14 cellular contexts compared by ENCODE assay signal in genomic region chr2:171244466-171244969, GRCh38.
DNase-seq lines count a peak whose midpoint lies in the region; ATAC-seq and TF ChIP-seq lines count a peak whose summit lies in the region.
"Had no signal": no experiment of that assay in that cellular context is flagged by ENCODE, and none has a peak within 500 bp of the region (broad histone marks: within the 10 kb centered on the region; RNA-seq: fewer than 3 reads in every experiment).

No MANE protein-coding gene starts in this region.

- no peak for TF ChIP-seq CTCF in spleen (IDR thresholded peaks at IDR 0.05 in 8 of 11, conservative IDR thresholded peaks at IDR 0.05 in 3 of 11)

- H3K9me3 ChIP-seq in spleen = peaks cover 0 to 21% (median 13%) of the 10 kb centered on the region in 8 donors

- H3K4me3 ChIP-seq in spleen = no peak overlapping the region
- H3K4me3 ChIP-seq: thoracic aorta had no signal

- no peaks in the 10 kb centered on the region for H3K36me3 ChIP-seq in spleen
- H3K36me3 ChIP-seq: thoracic aorta had no signal

- DNase-seq in DMS53 (lab: John Stamatoyannopoulos, UW) (peak; percentile 18), DMS53 treated with DMSO at 0.1 percent for 48 hours (lab: John Stamatoyannopoulos, UW; ENCODE audit: unreplicated experiment) (no peak), RPMI7951 (ENCODE audit: low read depth) (peak; percentile 16), fibroblast of peridontal ligament (ENCODE audit: extremely low read depth) (peak; percentile 97), spleen (no peak)
- DNase-seq: activated T-cell treated with anti-CD3 and anti-CD28 coated beads, Interleukin-2, amount 50 U/mL, for 24 hours; NCI-H1436; NCI-H82 had no signal

- no peak for TF ChIP-seq POLR2A in spleen (IDR thresholded peaks at IDR 0.05)

- 56 to 97% (median 73%) methylated on average over 1 of the region's 1 CpG for WGBS in spleen, 5 donors

- H3K4me1 ChIP-seq in spleen = peaks cover 0 to 33% (median 14%) of the 10 kb centered on the region in 6 donors

- intact Hi-C loops in spleen (cut with DNase I; ENCODE audit: low total_unique reads) = no loop called here

- ATAC-seq in HG03039 (IDR thresholded peaks at IDR 0.05; ENCODE audit: unreplicated experiment) (no peak), GM21528 (IDR thresholded peaks at IDR 0.05; ENCODE audit: low FRiP score, unreplicated experiment) (no peak), HG02588 (IDR thresholded peaks at IDR 0.05; ENCODE audit: unreplicated experiment) (no peak)
- ATAC-seq: sciatic nerve had no signal

- H3K27me3 ChIP-seq in spleen (replicated peaks in 1 of 7) = no peaks in the 10 kb centered on the region

- H3K27ac ChIP-seq in spleen = peak overlapping the region in 5 of 8 donors; percentile 1 to 77 (median 43)
- H3K27ac ChIP-seq: 22Rv1, thoracic aorta had no signal

Comparison
In these comparisons a context has a peak if more than half of its experiments do, and no peak if none do; other contexts are left out.
1. DNase-seq: peak in DMS53 (single experiment), RPMI7951 (single experiment) and fibroblast of peridontal ligament (single experiment); none in DMS53 treated with DMSO at 0.1 percent for 48 hours (single experiment) and spleen (single experiment).